ENCODE assay signal across 8 cellular contexts in the genomic region with DNA sequence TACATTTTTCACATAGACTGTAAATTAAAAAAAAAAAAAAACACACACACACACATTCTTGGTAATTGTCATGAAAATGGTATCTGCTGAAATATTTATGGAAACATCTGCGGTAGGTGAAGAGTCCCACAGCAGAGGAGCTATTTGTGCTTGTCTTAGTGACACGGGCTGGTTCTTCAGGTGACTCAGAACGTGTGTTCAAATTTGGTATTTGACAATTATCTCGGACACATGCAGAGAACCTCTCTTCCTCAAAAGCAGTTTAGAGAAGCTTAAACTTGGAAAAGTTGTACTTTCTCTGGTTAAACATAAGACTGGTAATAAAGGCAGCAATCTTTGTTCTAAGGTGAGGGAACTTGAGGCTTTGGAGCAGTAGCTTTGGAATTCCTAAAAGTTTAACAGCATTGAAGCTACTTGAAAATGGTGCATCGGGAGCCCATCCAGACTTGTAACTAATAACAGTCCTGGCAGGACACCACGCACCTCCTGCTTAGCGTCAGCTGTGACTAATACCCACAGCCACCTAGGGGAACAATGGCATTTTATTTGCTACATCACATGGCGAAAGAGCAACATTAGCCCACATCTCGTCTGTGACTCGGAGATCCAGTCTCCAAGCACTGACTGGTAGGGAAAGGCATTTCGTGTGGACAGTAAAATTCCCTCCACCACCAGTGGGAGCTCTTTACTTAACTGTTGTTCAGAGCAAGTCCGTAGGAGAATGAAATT.
DNase-seq lines count a peak whose midpoint lies in the region; ATAC-seq, FAIRE-seq and TF ChIP-seq lines count a peak whose summit lies in the region.

No MANE protein-coding gene starts in this region.

- no peaks in the 10 kb centered on the region for H3K36me3 ChIP-seq in ovary

- no peak for TF ChIP-seq EP300 in ovary (IDR thresholded peaks at IDR 0.05)

- H3K4me1 ChIP-seq in ovary (ENCODE audit: insufficient read depth) = no peaks in the 10 kb centered on the region

- ATAC-seq in HG03457 (IDR thresholded peaks at IDR 0.05; ENCODE audit: unreplicated experiment) = no peak
- ATAC-seq in HG02588 (IDR thresholded peaks at IDR 0.05; ENCODE audit: unreplicated experiment) = no peak
- no peak for ATAC-seq in HG03469 (IDR thresholded peaks at IDR 0.05; ENCODE audit: unreplicated experiment)

- 32 to 40% (median 33%) methylated on average over 12 of the region's 12 CpGs for WGBS in ovary, 3 donors

- intact Hi-C loops in ovary (cut with DNase I) = no loop called here

- TF ChIP-seq CTCF in LNCaP clone FGC (IDR thresholded peaks at IDR 0.05; ENCODE audit: control insufficient read depth, extremely low read depth, insufficient read depth) (peak; percentile 77), ovary (IDR thresholded peaks at IDR 0.05) (peak in 1 of 3 donors; percentile 53)

- no peak overlapping the region for H3K4me3 ChIP-seq in LNCaP clone FGC (ENCODE audit: low read depth, low read length)
- no peak overlapping the region for H3K4me3 ChIP-seq in ovary

- no peaks in the 10 kb centered on the region for H3K9me3 ChIP-seq in ovary

- no peak overlapping the region for H3K27ac ChIP-seq in ovary

- no peak for TF ChIP-seq POLR2A in ovary (IDR thresholded peaks at IDR 0.05)

- DNase-seq in DMS53 treated with DMSO at 0.1 percent for 48 hours (lab: John Stamatoyannopoulos, UW; ENCODE audit: unreplicated experiment) (peak; percentile 23), LNCaP clone FGC (ENCODE audit: low read depth) (peak; percentile 70), SW 1271 (lab: John Stamatoyannopoulos, UW) (peak; percentile 3 to 4), frontal cortex (ENCODE audit: low spot score in 2 of 2) (peak; percentile 9 to 53), ovary (peak in 4 of 5 donors; percentile 16 to 56 (median 21))

- peak; percentile 47 for FAIRE-seq in frontal cortex (lab: Jason Lieb, UNC)

- no peaks in the 10 kb centered on the region for H3K27me3 ChIP-seq in ovary

Comparison
In these comparisons a context has a peak if more than half of its experiments do, and no peak if none do; other contexts are left out.
1. DNase-seq: peak in every context shown above with its lines; median percentile 70 in LNCaP clone FGC; 31 in frontal cortex; 23 in DMS53 treated with DMSO at 0.1 percent for 48 hours; 21 in ovary; 4 in SW 1271.